In the genomic region with DNA sequence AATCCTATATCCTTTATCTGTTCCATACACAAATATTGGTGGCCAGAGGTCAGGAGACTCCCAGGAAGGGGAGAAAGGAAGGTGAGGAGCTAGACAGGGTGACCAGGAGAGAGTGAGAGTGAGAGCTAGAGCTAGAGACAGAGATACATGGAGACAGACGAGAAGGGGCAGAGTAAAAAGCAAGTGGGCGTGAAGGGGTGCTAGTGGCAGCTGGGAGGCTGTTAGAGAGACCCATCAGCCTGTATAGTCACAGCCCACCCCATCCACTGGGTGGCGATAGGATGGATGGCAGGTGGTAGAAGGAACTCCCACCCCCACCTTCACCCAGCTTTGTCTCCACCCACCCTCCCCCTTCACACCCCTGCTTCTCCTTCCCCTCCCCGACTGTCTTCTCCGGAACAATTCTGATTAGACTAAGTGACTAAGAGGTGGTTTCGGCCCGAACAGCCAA, we compare ENCODE assay signal across 13 cellular contexts. TPM values are rescaled to one million over a fixed set of nuclear protein-coding genes. Genes with fewer than 3 reads are reported as not detected.
DNase-seq lines count a peak whose midpoint lies in the region; ATAC-seq, FAIRE-seq and TF ChIP-seq lines count a peak whose summit lies in the region.
"Had no signal": no experiment of that assay in that cellular context is flagged by ENCODE, and none has a peak within 500 bp of the region (broad histone marks: within the 10 kb centered on the region; RNA-seq: fewer than 3 reads in every experiment).

No MANE protein-coding gene starts in this region.

- no peaks in the 10 kb centered on the region for H3K27me3 Mint-ChIP-seq in activated naive CD4-positive, alpha-beta T cell treated with anti-CD3 and anti-CD28 coated beads for 36 hours (ENCODE audit: low read depth)
- H3K27me3 Mint-ChIP-seq: stimulated activated naive CD8-positive, alpha-beta T cell treated with anti-CD3 and anti-CD28 coated beads, Interleukin-15, Interleukin-2, amounts not matched to agents 100 ng/mL and 50 ng/mL, for 24 hours had no signal

- intact Hi-C loops in activated naive CD4-positive, alpha-beta T cell treated with anti-CD3 and anti-CD28 coated beads for 36 hours (cut with micrococcal nuclease): no loop called here

- no peak for FAIRE-seq in bronchial epithelial cell (lab: Jason Lieb, UNC)

- H3K4me1 Mint-ChIP-seq in activated naive CD4-positive, alpha-beta T cell treated with anti-CD3 and anti-CD28 coated beads for 36 hours (ENCODE audit: low read depth): peaks cover 16% of the 10 kb centered on the region

- H3K27me3 ChIP-seq in bronchial epithelial cell (ENCODE audit: control insufficient read depth, insufficient read depth, low read length): no peaks in the 10 kb centered on the region
- H3K27me3 ChIP-seq in thymus (ENCODE audit: control insufficient read depth, insufficient read depth): no peaks in the 10 kb centered on the region

- H3K27ac Mint-ChIP-seq in activated naive CD4-positive, alpha-beta T cell treated with anti-CD3 and anti-CD28 coated beads for 36 hours: no peak overlapping the region
- H3K27ac Mint-ChIP-seq: CD8-positive, alpha-beta T cell; stimulated activated naive CD8-positive, alpha-beta T cell treated with anti-CD3 and anti-CD28 coated beads, Interleukin-15, Interleukin-2, amounts not matched to agents 100 ng/mL and 50 ng/mL, for 24 hours had no signal

- H3K9me3 ChIP-seq in thymus (ENCODE audit: control insufficient read depth): no peaks in the 10 kb centered on the region

- H3K4me1 ChIP-seq in thymus (ENCODE audit: control insufficient read depth, insufficient read depth, low read length): peaks cover 60% of the 10 kb centered on the region

- no peak for ATAC-seq in GM18873 (IDR thresholded peaks at IDR 0.05; ENCODE audit: low FRiP score, unreplicated experiment)
- ATAC-seq: CD8-positive, alpha-beta T cell; esophagus mucosa had no signal

- no peak overlapping the region for H3K4me3 ChIP-seq in bronchial epithelial cell (ENCODE audit: low read depth, low read length)
- no peak overlapping the region for H3K4me3 ChIP-seq in thymus (ENCODE audit: low read length)

- WGBS in thymus: 28% methylated on average over 6 of the region's 7 CpGs

- TF ChIP-seq CTCF in bronchial epithelial cell (IDR thresholded peaks at IDR 0.05; ENCODE audit: insufficient read depth, low read length, severe bottlenecking): peak; percentile 10

- H3K4me3 Mint-ChIP-seq in activated naive CD4-positive, alpha-beta T cell treated with anti-CD3 and anti-CD28 coated beads for 36 hours: no peak overlapping the region
- H3K4me3 Mint-ChIP-seq: CD8-positive, alpha-beta T cell; stimulated activated naive CD8-positive, alpha-beta T cell treated with anti-CD3 and anti-CD28 coated beads, Interleukin-15, Interleukin-2, amounts not matched to agents 100 ng/mL and 50 ng/mL, for 24 hours had no signal

- H3K27ac ChIP-seq in thymus (ENCODE audit: low read depth): peak overlapping the region; percentile 52

- DNase-seq in activated naive CD4-positive, alpha-beta T cell treated with anti-CD3 and anti-CD28 coated beads for 36 hours: peak; percentile 38
- DNase-seq in activated naive CD4-positive, alpha-beta T cell (lab: John Stamatoyannopoulos, UW): no peak
- DNase-seq in NCI-H2227 treated with DMSO at 0.1 percent for 48 hours (lab: John Stamatoyannopoulos, UW): peak; percentile 55
- DNase-seq in bronchial epithelial cell (ENCODE audit: low read depth): no peak
- no peak for DNase-seq in GM19238 (ENCODE audit: insufficient read length, low spot score)
- no peak for DNase-seq in NCI-H1105 (lab: John Stamatoyannopoulos, UW)

- CTCF ChIA-PET in activated naive CD4-positive, alpha-beta T cell treated with anti-CD3 and anti-CD28 coated beads for 36 hours (lab: Charles Lee): interaction anchor here (0.8 to 1.0 kb wide), 3 partner anchors 9 to 143 kb away, joined by 3 to 4 read pairs (median 3); no protein-coding TSS in a partner anchor

- no peaks in the 10 kb centered on the region for H3K36me3 Mint-ChIP-seq in activated naive CD4-positive, alpha-beta T cell treated with anti-CD3 and anti-CD28 coated beads for 36 hours (ENCODE audit: low read depth)
- H3K36me3 Mint-ChIP-seq: activated naive CD4-positive, alpha-beta T cell treated with anti-CD3 and anti-CD28 coated beads, Interleukin-2, amount 50 U/mL, for 72 hours; CD8-positive, alpha-beta T cell had no signal

- H3K9me3 Mint-ChIP-seq in activated naive CD4-positive, alpha-beta T cell treated with anti-CD3 and anti-CD28 coated beads for 36 hours: no peaks in the 10 kb centered on the region
- H3K9me3 Mint-ChIP-seq: activated naive CD4-positive, alpha-beta T cell treated with anti-CD3 and anti-CD28 coated beads, Interleukin-2, amount 50 U/mL, for 72 hours; CD8-positive, alpha-beta T cell; stimulated activated naive CD8-positive, alpha-beta T cell treated with anti-CD3 and anti-CD28 coated beads, Interleukin-15, Interleukin-2, amounts not matched to agents 100 ng/mL and 50 ng/mL, for 24 hours had no signal

- H3K36me3 ChIP-seq in bronchial epithelial cell (ENCODE audit: control insufficient read depth, insufficient read depth, low read length) (no peaks in the 10 kb centered on the region), thymus (ENCODE audit: control insufficient read depth, insufficient read depth) (no peaks in the 10 kb centered on the region)

RNA-seq across cellular contexts. Expression of gene PCDH1, which starts 32.8 kb away (rescaled TPM):
- not detected for total RNA-seq in activated naive CD4-positive, alpha-beta T cell treated with anti-CD3 and anti-CD28 coated beads for 36 hours
- total RNA-seq in bronchial epithelial cell: 85.3 and 140 TPM in 2 replicates
- polyA plus RNA-seq in thymus: 5.1 TPM
- total RNA-seq: LHCN-M2 had no signal

Comparison
In these comparisons a context has a peak if more than half of its experiments do, and no peak if none do; other contexts are left out.
1. DNase-seq: peak in activated naive CD4-positive, alpha-beta T cell treated with anti-CD3 and anti-CD28 coated beads for 36 hours (single experiment) and NCI-H2227 treated with DMSO at 0.1 percent for 48 hours (single experiment); none in activated naive CD4-positive, alpha-beta T cell (0 of 4), bronchial epithelial cell (single experiment), GM19238 (single experiment) and NCI-H1105 (single experiment).
2. RNA of gene PCDH1, which starts 32.8 kb away (total RNA-seq): 85.3 to 140 TPM in bronchial epithelial cell; not detected in activated naive CD4-positive, alpha-beta T cell treated with anti-CD3 and anti-CD28 coated beads for 36 hours; every median in the first group is over 10 times any median in the second.